In genomic region chr2:200963918-200964252, GRCh38 we compare ENCODE assay signal across 8 cellular contexts. TPM values are rescaled to one million over a fixed set of nuclear protein-coding genes. Genes with fewer than 3 reads are reported as not detected.
A peak's percentile ranks its signal among the peaks of the same experiment; 100 is the strongest.
DNase-seq lines count a peak whose midpoint lies in the region; ATAC-seq, FAIRE-seq and TF ChIP-seq lines count a peak whose summit lies in the region.
"Not testable (repeated sequence)": the region's sequence is repeated elsewhere in the genome, so short reads cannot be mapped to it uniquely, and the experiment has no call there.

No MANE protein-coding gene starts in this region.

- not testable (repeated sequence) for DNase-seq in AG10803 (ENCODE audit: low read depth); astrocyte of the cerebellum (ENCODE audit: low read depth); fibroblast of the aortic adventitia (ENCODE audit: low read depth); mesothelial cell of epicardium (ENCODE audit: low spot score in 2 of 2, unreplicated experiment in 2 of 2); small intestine

- ATAC-seq in GM19395 (IDR thresholded peaks at IDR 0.05; ENCODE audit: unreplicated experiment) (peak; percentile 17), HG03103 (IDR thresholded peaks at IDR 0.05; ENCODE audit: low read depth, unreplicated experiment) (peak; percentile 3), SK-N-SH treated with all-trans-retinoic acid at 6 μM for 48 hours (peak; percentile 18)

- peaks cover 42% of the 10 kb centered on the region for H3K4me1 Mint-ChIP-seq in mesothelial cell of epicardium

- TF ChIP-seq CTCF in AG10803 (conservative IDR thresholded peaks at IDR 0.05; ENCODE audit: low read length); astrocyte of the cerebellum (IDR thresholded peaks at IDR 0.05; ENCODE audit: low read depth, low read length, missing control alignments); fibroblast of the aortic adventitia (IDR thresholded peaks at IDR 0.05; ENCODE audit: insufficient read depth, low read length); mesothelial cell of epicardium (IDR thresholded peaks at IDR 0.05; ENCODE audit: unreplicated experiment): not testable (repeated sequence)

- peak overlapping the region; percentile 95 for H3K4me3 Mint-ChIP-seq in mesothelial cell of epicardium

- H3K36me3 Mint-ChIP-seq in mesothelial cell of epicardium, result not testable (repeated sequence)

- H3K27ac ChIP-seq in small intestine (ENCODE audit: low read depth in 1 of 2, low read length in 1 of 2), result peak overlapping the region; percentile 56 to 99

- FAIRE-seq in small intestine (lab: Jason Lieb, UNC), result not testable (repeated sequence)

- H3K4me3 ChIP-seq in AG10803 (ENCODE audit: low read length), result peak overlapping the region; percentile 96
- H3K4me3 ChIP-seq in astrocyte of the cerebellum (ENCODE audit: low read depth, low read length), result peak overlapping the region; percentile 87
- H3K4me3 ChIP-seq in fibroblast of the aortic adventitia (ENCODE audit: low read depth, low read length), result peak overlapping the region; percentile 91
- H3K4me3 ChIP-seq in small intestine (ENCODE audit: low read depth in 1 of 2, low read length in 2 of 2), result peak overlapping the region; percentile 74 to 80

- 0 to 1% (median 0%) methylated on average over 20 to 21 of the region's 21 CpGs for WGBS in small intestine, 3 donors

- not testable (repeated sequence) for H3K9me3 ChIP-seq in small intestine (ENCODE audit: control insufficient read depth, low read depth)

- in situ Hi-C loops in astrocyte of the cerebellum (cut with HindIII; ENCODE audit: low sequenced_read_pairs), result not testable (repeated sequence)

- H3K4me1 ChIP-seq in small intestine (ENCODE audit: control insufficient read depth in 2 of 2, insufficient read depth in 1 of 2, low read depth in 1 of 2, low read length in 1 of 2), result not testable (repeated sequence)

- peak overlapping the region; percentile 100 for H3K27ac Mint-ChIP-seq in mesothelial cell of epicardium

- H3K9me3 Mint-ChIP-seq in mesothelial cell of epicardium, result not testable (repeated sequence)

- not testable (repeated sequence) for H3K36me3 ChIP-seq in small intestine (ENCODE audit: control insufficient read depth in 2 of 2, insufficient read depth in 2 of 2, low read length in 2 of 2)

- H3K27me3 Mint-ChIP-seq in mesothelial cell of epicardium (ENCODE audit: low read depth), result not testable (repeated sequence)

- not testable (repeated sequence) for H3K27me3 ChIP-seq in small intestine (ENCODE audit: control insufficient read depth in 2 of 2, insufficient read depth in 2 of 2, low read length in 2 of 2)

RNA-seq across cellular contexts. Expression of gene ORC2, which starts 0.4 kb away (rescaled TPM):
- total RNA-seq in fibroblast of the aortic adventitia (ENCODE audit: low replicate concordance) (12.7 and 17.4 TPM in 2 replicates), mesothelial cell of epicardium (33.7 to 38.3 TPM (median 37.5 TPM) in 3 replicates)
- 10 to 100 TPM in 2 of 3 donors, 1 to 10 TPM in 1; 8.9 to 11.8 (median 11.0) TPM for polyA plus RNA-seq in small intestine
